ENCODE assay signal across 1 cellular context in genomic region chr9:90331826-90332575, GRCh38.
TF ChIP-seq lines count a peak whose summit lies in the region.

No MANE protein-coding gene starts in this region.

TF ChIP-seq in GM23338, 12 proteins besides CTCF, POLR2A, EP300 and RAD21 (continued from another document):
- TF ChIP-seq, protein P1, sequence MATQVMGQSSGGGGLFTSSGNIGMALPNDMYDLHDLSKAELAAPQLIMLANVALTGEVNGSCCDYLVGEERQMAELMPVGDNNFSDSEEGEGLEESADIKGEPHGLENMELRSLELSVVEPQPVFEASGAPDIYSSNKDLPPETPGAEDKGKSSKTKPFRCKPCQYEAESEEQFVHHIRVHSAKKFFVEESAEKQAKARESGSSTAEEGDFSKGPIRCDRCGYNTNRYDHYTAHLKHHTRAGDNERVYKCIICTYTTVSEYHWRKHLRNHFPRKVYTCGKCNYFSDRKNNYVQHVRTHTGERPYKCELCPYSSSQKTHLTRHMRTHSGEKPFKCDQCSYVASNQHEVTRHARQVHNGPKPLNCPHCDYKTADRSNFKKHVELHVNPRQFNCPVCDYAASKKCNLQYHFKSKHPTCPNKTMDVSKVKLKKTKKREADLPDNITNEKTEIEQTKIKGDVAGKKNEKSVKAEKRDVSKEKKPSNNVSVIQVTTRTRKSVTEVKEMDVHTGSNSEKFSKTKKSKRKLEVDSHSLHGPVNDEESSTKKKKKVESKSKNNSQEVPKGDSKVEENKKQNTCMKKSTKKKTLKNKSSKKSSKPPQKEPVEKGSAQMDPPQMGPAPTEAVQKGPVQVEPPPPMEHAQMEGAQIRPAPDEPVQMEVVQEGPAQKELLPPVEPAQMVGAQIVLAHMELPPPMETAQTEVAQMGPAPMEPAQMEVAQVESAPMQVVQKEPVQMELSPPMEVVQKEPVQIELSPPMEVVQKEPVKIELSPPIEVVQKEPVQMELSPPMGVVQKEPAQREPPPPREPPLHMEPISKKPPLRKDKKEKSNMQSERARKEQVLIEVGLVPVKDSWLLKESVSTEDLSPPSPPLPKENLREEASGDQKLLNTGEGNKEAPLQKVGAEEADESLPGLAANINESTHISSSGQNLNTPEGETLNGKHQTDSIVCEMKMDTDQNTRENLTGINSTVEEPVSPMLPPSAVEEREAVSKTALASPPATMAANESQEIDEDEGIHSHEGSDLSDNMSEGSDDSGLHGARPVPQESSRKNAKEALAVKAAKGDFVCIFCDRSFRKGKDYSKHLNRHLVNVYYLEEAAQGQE (IDR thresholded peaks at IDR 0.05; ENCODE audit: unreplicated experiment), result no peak
- no peak for TF ChIP-seq EZH2phosphoT487 (IDR thresholded peaks at IDR 0.05; ENCODE audit: unreplicated experiment)
- TF ChIP-seq CREB1 (CRISPR knock-in tag; IDR thresholded peaks at IDR 0.05; ENCODE audit: low read depth), result no peak
- TF ChIP-seq NANOG (IDR thresholded peaks at IDR 0.05; ENCODE audit: borderline replicate concordance), result no peak
- no peak for TF ChIP-seq POLR2AphosphoS5 (IDR thresholded peaks at IDR 0.05; ENCODE audit: low read depth)
